Comparison of ENCODE assay signal across 16 cellular contexts in genomic region chr18:3411327-3411726, GRCh38. TPM values are rescaled to one million over a fixed set of nuclear protein-coding genes. Genes with fewer than 3 reads are reported as not detected.
DNase-seq lines count a peak whose midpoint lies in the region; ATAC-seq and TF ChIP-seq lines count a peak whose summit lies in the region.
"Had no signal": no experiment of that assay in that cellular context is flagged by ENCODE, and none has a peak within 500 bp of the region (broad histone marks: within the 10 kb centered on the region; RNA-seq: fewer than 3 reads in every experiment).

No MANE protein-coding gene starts in this region.

- H3K27ac ChIP-seq in mesendoderm (ENCODE audit: low read depth, low read length) (no peak overlapping the region), upper lobe of left lung (no peak overlapping the region)
- H3K27ac ChIP-seq: psoas muscle, spleen had no signal

- no peaks in the 10 kb centered on the region for H3K36me3 Mint-ChIP-seq in activated naive CD8-positive, alpha-beta T cell
- H3K36me3 Mint-ChIP-seq in activated naive CD8-positive, alpha-beta T cell treated with anti-CD3 and anti-CD28 coated beads, Interleukin-2, amount 50 U/mL, for 24 hours (ENCODE audit: low read depth), result no peaks in the 10 kb centered on the region
- H3K36me3 Mint-ChIP-seq in activated B cell treated with CpG ODN at 0.5 μM for 24 hours (ENCODE audit: low read depth), result no peaks in the 10 kb centered on the region

- H3K9me3 ChIP-seq in upper lobe of left lung (no peaks in the 10 kb centered on the region), MG63 (no peaks in the 10 kb centered on the region)
- H3K9me3 ChIP-seq: psoas muscle, spleen, upper lobe of right lung had no signal

- no peak overlapping the region for H3K4me3 ChIP-seq in mesendoderm (ENCODE audit: low read length)
- H3K4me3 ChIP-seq in upper lobe of left lung, result peak overlapping the region in 3 of 4 donors; percentile 28 to 46 (median 40)
- no peak overlapping the region for H3K4me3 ChIP-seq in MG63

- H2BK5ac ChIP-seq in mesendoderm (ENCODE audit: low read length), result no peak overlapping the region

- no peak overlapping the region for H3K4me2 ChIP-seq in mesendoderm (ENCODE audit: low read length)

- H3K79me1 ChIP-seq in mesendoderm (ENCODE audit: low read length), result no peaks in the 10 kb centered on the region

- no peak overlapping the region for H4K5ac ChIP-seq in mesendoderm (ENCODE audit: low read length)

- no peak for ATAC-seq in activated naive CD8-positive, alpha-beta T cell treated with anti-CD3 and anti-CD28 coated beads, Interleukin-2, amount 50 U/mL, for 24 hours
- peak; percentile 14 for ATAC-seq in activated B cell treated with CpG ODN at 0.5 μM for 24 hours (ENCODE audit: low read depth)
- ATAC-seq in upper lobe of left lung (ENCODE audit: low FRiP score in 2 of 2), result no peak
- ATAC-seq in HG02970 (IDR thresholded peaks at IDR 0.05; ENCODE audit: low FRiP score, unreplicated experiment), result no peak
- ATAC-seq in GM19351 (IDR thresholded peaks at IDR 0.05; ENCODE audit: unreplicated experiment), result no peak
- ATAC-seq: psoas muscle had no signal

- H3K27me3 Mint-ChIP-seq in activated naive CD8-positive, alpha-beta T cell, result no peaks in the 10 kb centered on the region
- H3K27me3 Mint-ChIP-seq in activated naive CD8-positive, alpha-beta T cell treated with anti-CD3 and anti-CD28 coated beads, Interleukin-2, amount 50 U/mL, for 24 hours, result no peaks in the 10 kb centered on the region
- no peaks in the 10 kb centered on the region for H3K27me3 Mint-ChIP-seq in activated B cell treated with CpG ODN at 0.5 μM for 24 hours
- H3K27me3 Mint-ChIP-seq: T-helper 17 cell had no signal

- H3K56ac ChIP-seq in mesendoderm (ENCODE audit: low read length), result peak overlapping the region; percentile 6

- WGBS in mesendoderm (ENCODE audit: extremely low coverage, insufficient coverage, low lambda C conversion rate), result no CpG with 5 or more reads among the region's 3 CpGs
- WGBS in upper lobe of left lung, 2 donors, result 75 to 78% methylated on average over 3 of the region's 3 CpGs

- no peaks in the 10 kb centered on the region for H3K9me3 Mint-ChIP-seq in activated naive CD8-positive, alpha-beta T cell (ENCODE audit: low read depth)
- H3K9me3 Mint-ChIP-seq in activated naive CD8-positive, alpha-beta T cell treated with anti-CD3 and anti-CD28 coated beads, Interleukin-2, amount 50 U/mL, for 24 hours, result no peaks in the 10 kb centered on the region
- H3K9me3 Mint-ChIP-seq in activated B cell treated with CpG ODN at 0.5 μM for 24 hours, result no peaks in the 10 kb centered on the region

- no peak overlapping the region for H3K18ac ChIP-seq in mesendoderm (ENCODE audit: low read length)

- no peak overlapping the region for H3K9ac ChIP-seq in mesendoderm (ENCODE audit: low read length)

- H4K8ac ChIP-seq in mesendoderm (ENCODE audit: low read depth, low read length), result no peak overlapping the region

- intact Hi-C loops in activated B cell treated with CpG ODN at 0.5 μM for 24 hours (cut with micrococcal nuclease), result no loop called here

- H2AK5ac ChIP-seq in mesendoderm (ENCODE audit: low read length), result no peak overlapping the region

- H3K23ac ChIP-seq in mesendoderm (ENCODE audit: low read length), result no peak overlapping the region

- no peak for TF ChIP-seq CTCF in activated B cell treated with CpG ODN at 0.5 μM for 24 hours (IDR thresholded peaks at IDR 0.05)
- TF ChIP-seq CTCF in upper lobe of left lung (IDR thresholded peaks at IDR 0.05), result no peak

- H3K27me3 ChIP-seq in mesendoderm (ENCODE audit: insufficient read depth, low read length, poor library complexity) (no peaks in the 10 kb centered on the region), upper lobe of left lung (no peaks in the 10 kb centered on the region), MG63 (no peaks in the 10 kb centered on the region)
- H3K27me3 ChIP-seq: spleen, upper lobe of right lung had no signal

- H3K4me3 Mint-ChIP-seq in activated naive CD8-positive, alpha-beta T cell, result peak overlapping the region; percentile 59
- H3K4me3 Mint-ChIP-seq in activated naive CD8-positive, alpha-beta T cell treated with anti-CD3 and anti-CD28 coated beads, Interleukin-2, amount 50 U/mL, for 24 hours, result no peak overlapping the region
- peak overlapping the region; percentile 74 for H3K4me3 Mint-ChIP-seq in activated B cell treated with CpG ODN at 0.5 μM for 24 hours
- H3K4me3 Mint-ChIP-seq: nephron progenitor cell had no signal

- H3K27ac Mint-ChIP-seq in activated naive CD8-positive, alpha-beta T cell, result no peak overlapping the region
- H3K27ac Mint-ChIP-seq in activated naive CD8-positive, alpha-beta T cell treated with anti-CD3 and anti-CD28 coated beads, Interleukin-2, amount 50 U/mL, for 24 hours, result no peak overlapping the region
- H3K27ac Mint-ChIP-seq in activated B cell treated with CpG ODN at 0.5 μM for 24 hours, result no peak overlapping the region
- H3K27ac Mint-ChIP-seq: nephron progenitor cell had no signal

- H3K36me3 ChIP-seq in mesendoderm (ENCODE audit: control insufficient read depth, insufficient read depth, low read length) (no peaks in the 10 kb centered on the region), upper lobe of left lung (no peaks in the 10 kb centered on the region), MG63 (no peaks in the 10 kb centered on the region)
- H3K36me3 ChIP-seq: spleen, upper lobe of right lung had no signal

- H3K4ac ChIP-seq in mesendoderm (ENCODE audit: low read depth, low read length), result no peak overlapping the region

- CTCF ChIA-PET in activated B cell treated with CpG ODN at 0.5 μM for 24 hours (lab: Charles Lee), result no interaction called here

- no peak overlapping the region for H2BK120ac ChIP-seq in mesendoderm (ENCODE audit: low read depth, low read length)

- H3K4me1 Mint-ChIP-seq in activated naive CD8-positive, alpha-beta T cell (ENCODE audit: low read depth), result peaks cover 10% of the 10 kb centered on the region
- H3K4me1 Mint-ChIP-seq in activated naive CD8-positive, alpha-beta T cell treated with anti-CD3 and anti-CD28 coated beads, Interleukin-2, amount 50 U/mL, for 24 hours, result peaks cover 18% of the 10 kb centered on the region
- H3K4me1 Mint-ChIP-seq in activated B cell treated with CpG ODN at 0.5 μM for 24 hours, result peaks cover 14% of the 10 kb centered on the region

- no peak overlapping the region for H2BK15ac ChIP-seq in mesendoderm (replicated peaks; ENCODE audit: low read depth)

- no peak for TF ChIP-seq POLR2A in upper lobe of left lung (IDR thresholded peaks at IDR 0.05)

- TF ChIP-seq EP300 in upper lobe of left lung (IDR thresholded peaks at IDR 0.05), result no peak

- H3K4me1 ChIP-seq in mesendoderm (ENCODE audit: control insufficient read depth, low read depth, low read length) (no peaks in the 10 kb centered on the region), upper lobe of left lung (peaks cover 0 to 5% (median 1%) of the 10 kb centered on the region in 4 donors)
- H3K4me1 ChIP-seq: psoas muscle, upper lobe of right lung had no signal

- DNase-seq in activated naive CD8-positive, alpha-beta T cell treated with anti-CD3 and anti-CD28 coated beads, Interleukin-2, amount 50 U/mL, for 24 hours, result no peak
- no peak for DNase-seq in activated B cell treated with CpG ODN at 0.5 μM for 24 hours
- DNase-seq in mesendoderm, result no peak
- no peak for DNase-seq in upper lobe of left lung
- DNase-seq in MG63, result no peak
- DNase-seq: MM.1S, NCI-H1694 treated with DMSO at 0.1 percent for 48 hours, NCI-H226, nephron progenitor cell had no signal

- POLR2A ChIA-PET in activated B cell treated with CpG ODN at 0.5 μM for 24 hours (lab: Charles Lee), result interaction anchor here (1.3 to 1.9 kb wide), 5 partner anchors 8 to 255 kb away, joined by 3 to 11 read pairs (median 4); partner anchors contain the start of gene MYL12B

- H3K79me2 ChIP-seq in mesendoderm (ENCODE audit: control insufficient read depth, insufficient read depth, low read length), result no peaks in the 10 kb centered on the region

RNA-seq across cellular contexts. Expression of gene TGIF1, which starts 38.6 kb away (rescaled TPM):
- total RNA-seq in activated B cell treated with CpG ODN at 0.5 μM for 24 hours, result 76.3 and 90.3 TPM in 2 replicates
- 147 TPM for polyA plus RNA-seq in mesendoderm (2013, experiment 1 of 2)
- 153 TPM for polyA plus RNA-seq in mesendoderm (2013, experiment 2 of 2)
- 10 to 100 TPM; 55.8 to 87.0 (median 64.8) TPM for total RNA-seq in upper lobe of left lung
- total RNA-seq in MG63 (2014; rRNA removed; shearing (Covaris generic); ENCODE audit: low replicate concordance), result 28.2 and 43.2 TPM in 2 replicates

Comparison
In these comparisons a context has a peak if more than half of its experiments do, and no peak if none do; other contexts are left out.
1. H3K4me3 ChIP-seq: peak in upper lobe of left lung (3 of 4); none in mesendoderm (single experiment) and MG63 (single experiment).